ENCODE assay signal across 9 cellular contexts in genomic region chr5:42951847-42952411, GRCh38.
DNase-seq lines count a peak whose midpoint lies in the region; ATAC-seq and TF ChIP-seq lines count a peak whose summit lies in the region.
"Had no signal": no experiment of that assay in that cellular context is flagged by ENCODE, and none has a peak within 500 bp of the region (broad histone marks: within the 10 kb centered on the region; RNA-seq: fewer than 3 reads in every experiment).

No MANE protein-coding gene starts in this region.

- intact Hi-C loops in mammary epithelial cell (cut with micrococcal nuclease), result loop anchor here (2.0 kb wide), 2 partner anchors 33 to 89 kb away; partner anchors contain the start of gene ANXA2R

- CTCF ChIA-PET in mammary epithelial cell (lab: Charles Lee; ENCODE audit: low non-redundant PET), result no interaction called here

- BruUV-seq in mammary epithelial cell (replicated peaks; lab: Mats Ljungman, UMichigan), result no TSS peak

- peak; percentile 27 for ATAC-seq in HG03064 (IDR thresholded peaks at IDR 0.05; ENCODE audit: low read depth, unreplicated experiment)

- dilution Hi-C loops in mammary epithelial cell (cut with HindIII; ENCODE audit: low sequenced_read_pairs), result no loop called here

- no peak overlapping the region for H3K4me2 ChIP-seq in mammary epithelial cell (ENCODE audit: insufficient read depth, low read depth, low read length)

- H4K20me1 ChIP-seq in mammary epithelial cell (ENCODE audit: insufficient read depth, low read length), result no peaks in the 10 kb centered on the region

- H3K9me3 ChIP-seq in mammary epithelial cell (replicated peaks; ENCODE audit: insufficient read depth, low read length), result peaks cover 49% of the 10 kb centered on the region
- peaks cover 9% of the 10 kb centered on the region for H3K9me3 ChIP-seq in mucosa of stomach (ENCODE audit: control insufficient read depth, low read length)
- H3K9me3 ChIP-seq in suprapubic skin, result no peaks in the 10 kb centered on the region

- H3K4me3 ChIP-seq in mammary epithelial cell (replicated peaks in 1 of 3; ENCODE audit: insufficient read depth in 1 of 3, low read depth in 2 of 3, low read length in 3 of 3) (no peak overlapping the region), mucosa of stomach (ENCODE audit: low read length) (peak overlapping the region; percentile 46), suprapubic skin (peak overlapping the region; percentile 65)
- H3K4me3 ChIP-seq: cardiac muscle cell had no signal

- no peaks in the 10 kb centered on the region for H3K36me3 ChIP-seq in mammary epithelial cell (ENCODE audit: insufficient read depth, low read length)
- H3K36me3 ChIP-seq in mucosa of stomach (ENCODE audit: control insufficient read depth, insufficient read depth, low read length), result no peaks in the 10 kb centered on the region
- H3K36me3 ChIP-seq in suprapubic skin, result no peaks in the 10 kb centered on the region
- H3K36me3 ChIP-seq: cardiac muscle cell had no signal

- TF ChIP-seq EP300 in suprapubic skin (IDR thresholded peaks at IDR 0.05), result no peak

- no peaks in the 10 kb centered on the region for H3K27me3 ChIP-seq in mammary epithelial cell (ENCODE audit: insufficient read depth, low read length)
- peaks cover 78% of the 10 kb centered on the region for H3K27me3 ChIP-seq in mucosa of stomach (ENCODE audit: control insufficient read depth, insufficient read depth, low read length)
- H3K27me3 ChIP-seq in suprapubic skin, result peaks cover 87% of the 10 kb centered on the region
- H3K27me3 ChIP-seq: cardiac muscle cell had no signal

- H3K9ac ChIP-seq in mammary epithelial cell (ENCODE audit: insufficient read depth, low read length) (no peak overlapping the region), mucosa of stomach (ENCODE audit: low read length) (peak overlapping the region; percentile 39)

- no peak for TF ChIP-seq CTCF in mammary epithelial cell (conservative IDR thresholded peaks at IDR 0.05 in 1 of 2, IDR thresholded peaks at IDR 0.05 in 1 of 2; ENCODE audit: extremely low read depth in 1 of 2, insufficient read depth in 1 of 2, low read depth in 1 of 2, low read length in 2 of 2)
- no peak for TF ChIP-seq CTCF in suprapubic skin (IDR thresholded peaks at IDR 0.05)

- in situ Hi-C loops in mammary epithelial cell (cut with MboI; ENCODE audit: low sequenced_read_pairs in 2 of 2), result no loop called here

- H3K4me1 ChIP-seq in mammary epithelial cell (ENCODE audit: insufficient read depth, low read length) (peaks cover 12% of the 10 kb centered on the region), mucosa of stomach (ENCODE audit: control insufficient read depth, insufficient read depth, low read length) (peaks cover 21% of the 10 kb centered on the region), suprapubic skin (peaks cover 45% of the 10 kb centered on the region)

- H3K79me2 ChIP-seq in mammary epithelial cell (ENCODE audit: insufficient read depth, low read length), result no peaks in the 10 kb centered on the region

- WGBS in mammary epithelial cell (ENCODE audit: low coverage, missing lambda C conversion rate), result 31% methylated on average over 29 of the region's 37 CpGs
- WGBS in suprapubic skin, result 2% methylated on average over 30 of the region's 37 CpGs

- peak; percentile 62 to 86 for DNase-seq in NCI-H187 (lab: John Stamatoyannopoulos, UW)
- DNase-seq in NCI-H187 treated with DMSO at 0.1 percent for 48 hours (lab: John Stamatoyannopoulos, UW), result no peak
- DNase-seq in T-helper 2 cell, result peak; percentile 19 to 86 (median 43)
- DNase-seq in mammary epithelial cell, result no peak
- no peak for DNase-seq in suprapubic skin (ENCODE audit: low spot score in 2 of 2)
- DNase-seq in cortex of kidney (lab: John Stamatoyannopoulos, UW), result no peak

- TF ChIP-seq POLR2A in suprapubic skin (IDR thresholded peaks at IDR 0.05), result no peak

- H3K27ac ChIP-seq in mammary epithelial cell (ENCODE audit: insufficient read depth, low read depth, low read length), result no peak overlapping the region
- peak overlapping the region; percentile 90 for H3K27ac ChIP-seq in suprapubic skin
- H3K27ac ChIP-seq: cardiac muscle cell had no signal

- H2AFZ ChIP-seq in mammary epithelial cell (ENCODE audit: low read depth, low read length), result peak overlapping the region; percentile 91

Comparison
In these comparisons a context has a peak if more than half of its experiments do, and no peak if none do; other contexts are left out.
1. DNase-seq: peak in NCI-H187 (2 of 2) and T-helper 2 cell (5 of 5); none in NCI-H187 treated with DMSO at 0.1 percent for 48 hours (single experiment), mammary epithelial cell (single experiment), suprapubic skin (0 of 2) and cortex of kidney (single experiment).
2. H3K4me3 ChIP-seq: peak in mucosa of stomach (single experiment) and suprapubic skin (single experiment); none in mammary epithelial cell (0 of 3).